ENCODE assay signal across 10 cellular contexts in the genomic region with DNA sequence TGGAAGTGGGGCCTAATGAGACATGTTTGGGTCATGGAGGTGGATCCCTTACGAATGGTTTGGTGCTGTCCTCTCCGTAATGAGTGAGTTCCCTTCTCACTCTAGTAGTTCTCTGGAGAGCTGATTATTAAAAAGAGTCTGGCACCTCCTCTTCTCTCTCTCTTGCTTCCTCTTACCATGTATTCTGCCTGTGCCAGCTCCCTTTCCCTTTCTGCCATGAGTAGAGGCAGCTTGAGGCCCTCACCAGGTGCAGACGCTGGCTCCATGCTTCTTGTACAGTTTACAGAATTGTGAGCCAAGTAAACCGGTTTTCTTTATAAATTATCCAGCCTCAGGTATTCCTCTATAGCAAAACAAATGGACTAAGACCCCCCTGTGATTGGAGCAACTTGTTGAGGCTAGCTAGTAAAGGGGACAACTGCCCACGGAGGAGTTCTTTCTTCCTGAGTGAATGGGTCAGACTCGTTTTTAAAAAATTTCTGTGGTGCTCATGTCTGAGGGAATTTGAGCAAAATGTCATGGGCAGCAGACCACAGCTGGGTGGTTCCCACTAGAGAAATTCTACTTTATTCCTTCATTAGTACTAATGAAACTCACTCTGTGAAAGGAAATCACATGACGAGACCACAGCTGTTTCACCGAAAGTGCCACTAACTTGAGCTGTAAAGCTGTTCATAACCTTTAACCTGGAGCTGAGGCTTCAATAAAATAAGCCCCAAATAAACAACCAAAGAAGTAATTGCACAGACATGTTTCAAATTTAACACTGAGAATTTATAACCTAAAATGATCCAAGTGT.
A peak's percentile ranks its signal among the peaks of the same experiment; 100 is the strongest.
DNase-seq lines count a peak whose midpoint lies in the region; ATAC-seq lines count a peak whose summit lies in the region.
"Had no signal": no experiment of that assay in that cellular context is flagged by ENCODE, and none has a peak within 500 bp of the region (broad histone marks: within the 10 kb centered on the region; RNA-seq: fewer than 3 reads in every experiment).

No MANE protein-coding gene starts in this region.

- in situ Hi-C loops in G401 (cut with HindIII; ENCODE audit: low sequenced_read_pairs), result no loop called here

- H3K36me3 Mint-ChIP-seq in effector memory CD8-positive, alpha-beta T cell (ENCODE audit: insufficient read depth), result no peaks in the 10 kb centered on the region

- H3K4me1 Mint-ChIP-seq in effector memory CD8-positive, alpha-beta T cell (ENCODE audit: low read depth in 2 of 2), result peaks cover 26 to 27% of the 10 kb centered on the region in 2 donors
- H3K4me1 Mint-ChIP-seq: nephron had no signal

- ATAC-seq in GM18520 (IDR thresholded peaks at IDR 0.05; ENCODE audit: unreplicated experiment) (peak; percentile 69), GM21515 (IDR thresholded peaks at IDR 0.05; ENCODE audit: unreplicated experiment) (peak; percentile 76), HG03342 (IDR thresholded peaks at IDR 0.05; ENCODE audit: unreplicated experiment) (peak; percentile 75)
- no peak for ATAC-seq in effector memory CD8-positive, alpha-beta T cell (replicated peaks)

- peak overlapping the region in 1 of 2 donors; percentile 33 for H3K27ac Mint-ChIP-seq in effector memory CD8-positive, alpha-beta T cell
- H3K27ac Mint-ChIP-seq: nephron had no signal

- peak overlapping the region; percentile 26 to 30 for H3K4me3 Mint-ChIP-seq in effector memory CD8-positive, alpha-beta T cell
- H3K4me3 Mint-ChIP-seq: nephron had no signal

- no peaks in the 10 kb centered on the region for H3K27me3 Mint-ChIP-seq in effector memory CD8-positive, alpha-beta T cell

- no peaks in the 10 kb centered on the region for H3K9me3 Mint-ChIP-seq in effector memory CD8-positive, alpha-beta T cell
- H3K9me3 Mint-ChIP-seq: nephron had no signal

- DNase-seq in effector memory CD8-positive, alpha-beta T cell, result no peak
- no peak for DNase-seq in SHP77 (lab: John Stamatoyannopoulos, UW)
- DNase-seq in NCI-H1092 (lab: John Stamatoyannopoulos, UW), result no peak
- no peak for DNase-seq in G401 (ENCODE audit: low spot score)
- DNase-seq in DMS 273 treated with DMSO at 0.1 percent for 48 hours (lab: John Stamatoyannopoulos, UW), result no peak
- DNase-seq: GDM1 had no signal
